Comparison of ENCODE assay signal across 16 cellular contexts in the genomic region with DNA sequence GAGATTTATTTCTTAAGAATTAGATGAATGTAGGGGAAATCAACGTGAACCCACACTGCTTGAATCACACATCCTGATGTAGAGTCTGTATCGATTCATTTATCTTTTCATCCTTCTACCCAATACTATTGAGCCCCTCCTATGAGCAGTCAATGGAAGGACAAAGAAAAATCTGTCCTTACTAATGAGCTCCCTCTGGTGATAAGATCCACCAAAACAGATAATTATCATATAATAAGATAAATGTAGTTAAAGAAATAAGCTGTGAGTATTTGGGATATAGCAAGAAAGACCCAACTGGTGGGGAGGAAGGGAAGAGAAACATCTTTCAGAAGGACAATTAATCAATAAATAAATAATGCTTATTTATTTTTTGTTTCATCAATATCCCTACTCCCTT.
DNase-seq lines count a peak whose midpoint lies in the region; ATAC-seq and TF ChIP-seq lines count a peak whose summit lies in the region.
"Had no signal": no experiment of that assay in that cellular context is flagged by ENCODE, and none has a peak within 500 bp of the region (broad histone marks: within the 10 kb centered on the region; RNA-seq: fewer than 3 reads in every experiment).

No MANE protein-coding gene starts in this region.

- H3K79me2 ChIP-seq in HCT116 (ENCODE audit: insufficient read depth, low read length) (no peaks in the 10 kb centered on the region), PC-9 (ENCODE audit: low read depth) (no peaks in the 10 kb centered on the region)
- H3K79me2 ChIP-seq: parathyroid adenoma had no signal

- H3K4me1 ChIP-seq in HCT116 (ENCODE audit: control insufficient read depth in 1 of 2, insufficient read depth in 2 of 2, low read length in 2 of 2): no peaks in the 10 kb centered on the region
- H3K4me1 ChIP-seq in PC-9 (replicated peaks; ENCODE audit: insufficient read depth): no peaks in the 10 kb centered on the region
- H3K4me1 ChIP-seq: gastrocnemius medialis, parathyroid adenoma, Peyer's patch had no signal

- H3K9me3 ChIP-seq in HCT116 (ENCODE audit: control insufficient read depth in 1 of 2, insufficient read depth in 1 of 2, low read depth in 1 of 2, low read length in 2 of 2): no peaks in the 10 kb centered on the region
- no peaks in the 10 kb centered on the region for H3K9me3 ChIP-seq in PC-9 (ENCODE audit: insufficient read depth, low read depth)
- H3K9me3 ChIP-seq: Caco-2, gastrocnemius medialis, mucosa of descending colon, Peyer's patch had no signal

- H3K27me3 ChIP-seq in HCT116 (ENCODE audit: insufficient read depth, low read length) (no peaks in the 10 kb centered on the region), PC-9 (ENCODE audit: insufficient read depth, low read depth) (no peaks in the 10 kb centered on the region)
- H3K27me3 ChIP-seq: gastrocnemius medialis, Peyer's patch had no signal

- H3K9me2 ChIP-seq in HCT116 (ENCODE audit: insufficient read depth) (no peaks in the 10 kb centered on the region), PC-9 (ENCODE audit: insufficient read depth) (no peaks in the 10 kb centered on the region)

- H3K4me3 ChIP-seq in HCT116 (replicated peaks in 1 of 2; ENCODE audit: low read depth in 1 of 2, low read length in 2 of 2) (no peak overlapping the region), PC-9 (no peak overlapping the region)
- H3K4me3 ChIP-seq: gastrocnemius medialis, mucosa of descending colon, Peyer's patch had no signal

- no peak overlapping the region for H3K9ac ChIP-seq in HCT116 (ENCODE audit: low read length)
- H3K9ac ChIP-seq: parathyroid adenoma had no signal

- no peak for TF ChIP-seq POLR2A in HCT116 (IDR thresholded peaks at IDR 0.05; ENCODE audit: borderline replicate concordance, extremely low read depth, insufficient read depth, insufficient read length)

- H3K4me2 ChIP-seq in HCT116 (ENCODE audit: low read length): no peak overlapping the region
- H3K4me2 ChIP-seq in PC-9: no peak overlapping the region

- POLR2A ChIA-PET in HCT116 (lab: Charles Lee): no interaction called here
- POLR2A ChIA-PET in PC-9 (lab: Charles Lee; ENCODE audit: unreplicated experiment): no interaction called here

- no TSS peak for BruUV-seq in HCT116 (replicated peaks; lab: Mats Ljungman, UMichigan)
- no TSS peak for BruUV-seq in PC-9 (replicated peaks; lab: Mats Ljungman, UMichigan)

- intact Hi-C loops in HCT116 (cut with micrococcal nuclease) (no loop called here), PC-9 (cut with micrococcal nuclease; ENCODE audit: unreplicated experiment) (no loop called here)

- H3K36me3 ChIP-seq in HCT116 (ENCODE audit: control insufficient read depth in 1 of 2, insufficient read depth in 2 of 2, low read length in 2 of 2) (no peaks in the 10 kb centered on the region), PC-9 (ENCODE audit: low read depth) (no peaks in the 10 kb centered on the region)
- H3K36me3 ChIP-seq: gastrocnemius medialis, Peyer's patch had no signal

- ATAC-seq in HCT116: no peak
- ATAC-seq in GM21825 (IDR thresholded peaks at IDR 0.05; ENCODE audit: unreplicated experiment): no peak
- ATAC-seq: gastrocnemius medialis, mucosa of descending colon, T-cell had no signal

- CTCF ChIA-PET in HCT116 (lab: Charles Lee): interaction anchor here (0.8 to 1.3 kb wide), 3 partner anchors 53 to 432 kb away, joined by 3 to 22 read pairs (median 3); no protein-coding TSS in a partner anchor
- CTCF ChIA-PET in PC-9 (lab: Charles Lee): interaction anchor here (0.6 to 1.2 kb wide), 2 partner anchors 337 to 378 kb away, joined by 3 to 4 read pairs; no protein-coding TSS in a partner anchor

- DNase-seq in HCT116 (ENCODE audit: low read depth, low spot score) (no peak), PC-9 (no peak), kidney glomerular epithelial cell (lab: John Stamatoyannopoulos, UW) (peak; percentile 23), T-helper 1 cell (no peak), dermis blood vessel endothelial cell (no peak), G401 (ENCODE audit: low spot score) (no peak)
- DNase-seq: amniotic stem cell, Caco-2, gastrocnemius medialis, mucosa of descending colon, NCI-H2081, Peyer's patch, T-cell had no signal

- TF ChIP-seq RAD21 in HCT116 (IDR thresholded peaks at IDR 0.05; ENCODE audit: low read depth): peak; percentile 45

- TF ChIP-seq CTCF in C4-2B (conservative IDR thresholded peaks at IDR 0.05): peak; percentile 32
- TF ChIP-seq CTCF in HCT116 (IDR thresholded peaks at IDR 0.05 in 2 of 3, conservative IDR thresholded peaks at IDR 0.05 in 1 of 3; ENCODE audit: borderline replicate concordance in 1 of 3, insufficient read depth in 1 of 3, low read depth in 2 of 3, low read length in 2 of 3): peak in 1 of 3 experiments; percentile 27; a peak in 1 of 6 replicates
- 0 out of 2 replicates have a peak, but pooled peaks have one; percentile 22 for TF ChIP-seq CTCF in PC-9 (conservative IDR thresholded peaks at IDR 0.05)

- RAD21 ChIA-PET in HCT116 (lab: Charles Lee; ENCODE audit: low non-redundant PET in 1 of 2, low total read pairs in 2 of 2, uncharacterized antibody in 2 of 2, unreplicated experiment in 2 of 2): no interaction called here

- H3K27ac ChIP-seq in C4-2B (no peak overlapping the region), HCT116 (ENCODE audit: low read depth, low read length) (no peak overlapping the region), PC-9 (no peak overlapping the region)
- H3K27ac ChIP-seq: gastrocnemius medialis, parathyroid adenoma, Peyer's patch had no signal

- in situ Hi-C loops in G401 (cut with HindIII; ENCODE audit: low sequenced_read_pairs): no loop called here

- no peaks in the 10 kb centered on the region for H4K20me1 ChIP-seq in HCT116 (ENCODE audit: insufficient read depth)
- no peaks in the 10 kb centered on the region for H4K20me1 ChIP-seq in PC-9 (ENCODE audit: insufficient read depth)

- no peaks in the 10 kb centered on the region for H3F3A ChIP-seq in PC-9 (ENCODE audit: insufficient read depth, low read depth)

- H2AFZ ChIP-seq in HCT116 (ENCODE audit: low read depth, low read length, poor library complexity, severe bottlenecking) (no peak overlapping the region), PC-9 (no peak overlapping the region)
- H2AFZ ChIP-seq: parathyroid adenoma had no signal

TF ChIP-seq in HCT116, 20 proteins besides CTCF, POLR2A, EP300 and RAD21:
- no peak for TF ChIP-seq SRF (IDR thresholded peaks at IDR 0.05; ENCODE audit: low read depth)
- TF ChIP-seq ZFX (IDR thresholded peaks at IDR 0.05): no peak
- TF ChIP-seq, protein P1, sequence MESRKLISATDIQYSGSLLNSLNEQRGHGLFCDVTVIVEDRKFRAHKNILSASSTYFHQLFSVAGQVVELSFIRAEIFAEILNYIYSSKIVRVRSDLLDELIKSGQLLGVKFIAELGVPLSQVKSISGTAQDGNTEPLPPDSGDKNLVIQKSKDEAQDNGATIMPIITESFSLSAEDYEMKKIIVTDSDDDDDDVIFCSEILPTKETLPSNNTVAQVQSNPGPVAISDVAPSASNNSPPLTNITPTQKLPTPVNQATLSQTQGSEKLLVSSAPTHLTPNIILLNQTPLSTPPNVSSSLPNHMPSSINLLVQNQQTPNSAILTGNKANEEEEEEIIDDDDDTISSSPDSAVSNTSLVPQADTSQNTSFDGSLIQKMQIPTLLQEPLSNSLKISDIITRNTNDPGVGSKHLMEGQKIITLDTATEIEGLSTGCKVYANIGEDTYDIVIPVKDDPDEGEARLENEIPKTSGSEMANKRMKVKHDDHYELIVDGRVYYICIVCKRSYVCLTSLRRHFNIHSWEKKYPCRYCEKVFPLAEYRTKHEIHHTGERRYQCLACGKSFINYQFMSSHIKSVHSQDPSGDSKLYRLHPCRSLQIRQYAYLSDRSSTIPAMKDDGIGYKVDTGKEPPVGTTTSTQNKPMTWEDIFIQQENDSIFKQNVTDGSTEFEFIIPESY (IDR thresholded peaks at IDR 0.05; ENCODE audit: extremely low read depth, insufficient replicate concordance, low read length): no peak
- TF ChIP-seq ZNF274 (IDR thresholded peaks at IDR 0.05; ENCODE audit: low read depth, low read length): no peak
- no peak for TF ChIP-seq MAX (IDR thresholded peaks at IDR 0.05)
- no peak for TF ChIP-seq POLR2AphosphoS5 (IDR thresholded peaks at IDR 0.05; ENCODE audit: low read depth, low read length)
- TF ChIP-seq CBX3 (IDR thresholded peaks at IDR 0.05; ENCODE audit: low read depth): no peak
- TF ChIP-seq JUND (IDR thresholded peaks at IDR 0.05): no peak
- no peak for TF ChIP-seq ELF1 (IDR thresholded peaks at IDR 0.05; ENCODE audit: borderline replicate concordance, low read depth)
